Comparison of ENCODE assay signal across 20 cellular contexts in genomic region chr11:67396258-67396581, GRCh38. TPM values are rescaled to one million over a fixed set of nuclear protein-coding genes. Genes with fewer than 3 reads are reported as not detected.
DNase-seq lines count a peak whose midpoint lies in the region; ATAC-seq and TF ChIP-seq lines count a peak whose summit lies in the region.
"Had no signal": no experiment of that assay in that cellular context is flagged by ENCODE, and none has a peak within 500 bp of the region (broad histone marks: within the 10 kb centered on the region; RNA-seq: fewer than 3 reads in every experiment).

No MANE protein-coding gene starts in this region.

- H3K9ac ChIP-seq in HUES6 (ENCODE audit: low read length) (peak overlapping the region; percentile 43), trophoblast cell (ENCODE audit: low read length) (no peak overlapping the region)

- H3K27ac Mint-ChIP-seq in activated T-cell treated with anti-CD3 and anti-CD28 coated beads, Interleukin-2, amount 50 U/mL, for 72 hours = peak overlapping the region; percentile 22
- peak overlapping the region; percentile 97 for H3K27ac Mint-ChIP-seq in activated naive CD8-positive, alpha-beta T cell treated with anti-CD3 and anti-CD28 coated beads, Interleukin-2, amount 10 ng/mL, durations not matched to agents 7 days and 5 days
- no peak overlapping the region for H3K27ac Mint-ChIP-seq in neural crest cell (ENCODE audit: unreplicated experiment)

- H4K12ac ChIP-seq in trophoblast cell (ENCODE audit: low read depth, low read length) = no peak overlapping the region

- no peak overlapping the region for H2BK12ac ChIP-seq in trophoblast cell (ENCODE audit: low read length)

- H3K4me3 ChIP-seq in HUES6 (ENCODE audit: low read depth, low read length) = no peak overlapping the region
- no peak overlapping the region for H3K4me3 ChIP-seq in trophoblast cell (ENCODE audit: low read depth, low read length)
- H3K4me3 ChIP-seq in HAP-1 = no peak overlapping the region
- H3K4me3 ChIP-seq: gastrocnemius medialis, ovary, PC-9, SJSA1 had no signal

- no peak overlapping the region for H2AFZ ChIP-seq in trophoblast cell (ENCODE audit: insufficient read depth, low read length, poor library complexity)
- H2AFZ ChIP-seq: PC-9 had no signal

- no peak overlapping the region for H4K8ac ChIP-seq in trophoblast cell (ENCODE audit: low read depth, low read length)

- H3K4me1 Mint-ChIP-seq in activated T-cell treated with anti-CD3 and anti-CD28 coated beads, Interleukin-2, amount 50 U/mL, for 72 hours (ENCODE audit: low read depth) = peaks cover 60% of the 10 kb centered on the region
- H3K4me1 Mint-ChIP-seq in activated naive CD8-positive, alpha-beta T cell treated with anti-CD3 and anti-CD28 coated beads, Interleukin-2, amount 10 ng/mL, durations not matched to agents 7 days and 5 days = peaks cover 44% of the 10 kb centered on the region
- H3K4me1 Mint-ChIP-seq in neural crest cell = peaks cover 30% of the 10 kb centered on the region

- ATAC-seq in activated T-cell treated with anti-CD3 and anti-CD28 coated beads, Interleukin-2, amount 50 U/mL, for 72 hours (replicated peaks in 1 of 2) = no peak
- peak; percentile 0 for ATAC-seq in activated naive CD8-positive, alpha-beta T cell treated with anti-CD3 and anti-CD28 coated beads, Interleukin-2, amount 10 ng/mL, durations not matched to agents 7 days and 5 days (ENCODE audit: low read depth)
- ATAC-seq: gastrocnemius medialis, left colon, sciatic nerve had no signal

- intact Hi-C loops in posterior vena cava (cut with DNase I) = loop anchor here in 1 of 2 donors (5.0 kb wide), 1 partner anchor 474 kb away; no protein-coding TSS in a partner anchor

- no peak overlapping the region for H3K4me3 Mint-ChIP-seq in activated T-cell treated with anti-CD3 and anti-CD28 coated beads, Interleukin-2, amount 50 U/mL, for 72 hours
- H3K4me3 Mint-ChIP-seq in activated naive CD8-positive, alpha-beta T cell treated with anti-CD3 and anti-CD28 coated beads, Interleukin-2, amount 10 ng/mL, durations not matched to agents 7 days and 5 days = peak overlapping the region; percentile 31
- H3K4me3 Mint-ChIP-seq in neural crest cell = peak overlapping the region; percentile 72

- H3K4me1 ChIP-seq in HUES6 (ENCODE audit: control insufficient read depth, insufficient read depth, low read length) (peaks cover 31% of the 10 kb centered on the region), trophoblast cell (ENCODE audit: control insufficient read depth in 1 of 2, insufficient read depth in 2 of 2, low read length in 2 of 2) (peaks cover 16 to 19% of the 10 kb centered on the region in 2 experiments), HAP-1 (peaks cover 7% of the 10 kb centered on the region)

- H4K91ac ChIP-seq in trophoblast cell (ENCODE audit: low read depth, low read length) = no peak overlapping the region

- no peak overlapping the region for H2BK120ac ChIP-seq in trophoblast cell (ENCODE audit: insufficient read depth, low read length, poor library complexity)

- no peaks in the 10 kb centered on the region for H3K9me3 ChIP-seq in HUES6 (ENCODE audit: control insufficient read depth, insufficient read depth, low read depth, low read length)
- H3K9me3 ChIP-seq in trophoblast cell (ENCODE audit: insufficient read depth, low read depth, low read length) = no peaks in the 10 kb centered on the region
- H3K9me3 ChIP-seq in HAP-1 = no peaks in the 10 kb centered on the region
- H3K9me3 ChIP-seq: gastrocnemius medialis, ovary had no signal

- H3K14ac ChIP-seq in trophoblast cell (ENCODE audit: low read length) = no peak overlapping the region

- peaks cover 6 to 16% of the 10 kb centered on the region in 2 donors for H3K36me3 Mint-ChIP-seq in activated T-cell treated with anti-CD3 and anti-CD28 coated beads, Interleukin-2, amount 50 U/mL, for 72 hours (ENCODE audit: insufficient read depth in 2 of 2)
- H3K36me3 Mint-ChIP-seq in activated naive CD8-positive, alpha-beta T cell treated with anti-CD3 and anti-CD28 coated beads, Interleukin-2, amount 10 ng/mL, durations not matched to agents 7 days and 5 days = peaks cover 29% of the 10 kb centered on the region
- H3K36me3 Mint-ChIP-seq in neural crest cell (ENCODE audit: low read depth) = no peaks in the 10 kb centered on the region

- no peak overlapping the region for H2AK5ac ChIP-seq in trophoblast cell (ENCODE audit: low read length)

- TF ChIP-seq CTCF in neural crest cell (conservative IDR thresholded peaks at IDR 0.05) = no peak

- H3K27ac ChIP-seq in HUES6 (ENCODE audit: low read depth, low read length) = peak overlapping the region; percentile 24; the same call in 1 of the 2 replicates
- H3K27ac ChIP-seq in trophoblast cell (ENCODE audit: low read depth, low read length) = no peak overlapping the region
- H3K27ac ChIP-seq: epithelial cell of prostate, gastrocnemius medialis, ovary, PC-9, SJSA1 had no signal

- H3K27me3 ChIP-seq in HUES6 (ENCODE audit: control insufficient read depth, insufficient read depth, low read length) = no peaks in the 10 kb centered on the region
- H3K27me3 ChIP-seq in trophoblast cell (ENCODE audit: insufficient read depth, low read length) = no peaks in the 10 kb centered on the region
- H3K27me3 ChIP-seq in HAP-1 (ENCODE audit: low read depth) = no peaks in the 10 kb centered on the region
- H3K27me3 ChIP-seq: gastrocnemius medialis, ovary, SJSA1 had no signal

- WGBS in trophoblast cell (ENCODE audit: extremely low coverage, insufficient coverage, insufficient read length) = no CpG with 5 or more reads among the region's 7 CpGs

- no peaks in the 10 kb centered on the region for H3K27me3 Mint-ChIP-seq in activated T-cell treated with anti-CD3 and anti-CD28 coated beads, Interleukin-2, amount 50 U/mL, for 72 hours (ENCODE audit: low read depth)
- H3K27me3 Mint-ChIP-seq in activated naive CD8-positive, alpha-beta T cell treated with anti-CD3 and anti-CD28 coated beads, Interleukin-2, amount 10 ng/mL, durations not matched to agents 7 days and 5 days = no peaks in the 10 kb centered on the region
- H3K27me3 Mint-ChIP-seq in neural crest cell (ENCODE audit: low read depth) = peaks cover 2% of the 10 kb centered on the region

- peaks cover 9% of the 10 kb centered on the region for H3K79me1 ChIP-seq in trophoblast cell (ENCODE audit: low read length)

- H3K23ac ChIP-seq in trophoblast cell (ENCODE audit: low read length) = no peak overlapping the region

- no peak overlapping the region for H3K18ac ChIP-seq in trophoblast cell (ENCODE audit: low read length)

- in situ Hi-C loops in HAP-1 (cut with MboI; ENCODE audit: low sequenced_read_pairs) = no loop called here

- peaks cover 12% of the 10 kb centered on the region for H3K79me2 ChIP-seq in trophoblast cell (ENCODE audit: control insufficient read depth, insufficient read depth, low read length, poor library complexity)

- H3K36me3 ChIP-seq in HUES6 (ENCODE audit: control insufficient read depth, insufficient read depth, low read length) = peaks cover 55% of the 10 kb centered on the region
- H3K36me3 ChIP-seq in trophoblast cell (ENCODE audit: control insufficient read depth in 1 of 2, insufficient read depth in 2 of 2, low read length in 2 of 2) = peaks cover 50 to 59% of the 10 kb centered on the region in 2 experiments
- H3K36me3 ChIP-seq in HAP-1 (replicated peaks) = peaks cover 61% of the 10 kb centered on the region
- H3K36me3 ChIP-seq: ovary had no signal

- H3K4me2 ChIP-seq in trophoblast cell (ENCODE audit: low read length) = no peak overlapping the region
- H3K4me2 ChIP-seq: PC-9 had no signal

- no peak overlapping the region for H3K4ac ChIP-seq in trophoblast cell (ENCODE audit: low read depth, low read length)

- H3K9me3 Mint-ChIP-seq in activated T-cell treated with anti-CD3 and anti-CD28 coated beads, Interleukin-2, amount 50 U/mL, for 72 hours = no peaks in the 10 kb centered on the region
- H3K9me3 Mint-ChIP-seq in activated naive CD8-positive, alpha-beta T cell treated with anti-CD3 and anti-CD28 coated beads, Interleukin-2, amount 10 ng/mL, durations not matched to agents 7 days and 5 days = no peaks in the 10 kb centered on the region
- no peaks in the 10 kb centered on the region for H3K9me3 Mint-ChIP-seq in neural crest cell

- POLR2A ChIA-PET in activated naive CD8-positive, alpha-beta T cell treated with anti-CD3 and anti-CD28 coated beads, Interleukin-2, amount 10 ng/mL, durations not matched to agents 7 days and 5 days (lab: Charles Lee) = interaction anchor here (0.6 to 12.5 kb wide), 15 partner anchors 9 to 108 kb away, joined by 3 to 491 read pairs (median 5); partner anchors contain the start of genes CLCF1, POLD4, PTPRCAP and RPS6KB2

- no peak overlapping the region for H2BK5ac ChIP-seq in trophoblast cell (ENCODE audit: low read depth, low read length, poor library complexity)

- no peak for DNase-seq in activated T-cell treated with anti-CD3 and anti-CD28 coated beads, Interleukin-2, amount 50 U/mL, for 72 hours
- DNase-seq in activated T-cell treated with anti-CD3 and anti-CD28 coated beads, Interleukin-2, amount 50 U/mL, for 1 hour = no peak
- no peak for DNase-seq in activated naive CD8-positive, alpha-beta T cell treated with anti-CD3 and anti-CD28 coated beads, Interleukin-2, amount 10 ng/mL, durations not matched to agents 7 days and 5 days
- DNase-seq in neural crest cell (ENCODE audit: low read depth, low spot score) = no peak
- no peak for DNase-seq in trophoblast cell
- DNase-seq in HAP-1 (ENCODE audit: low spot score in 2 of 2) = no peak
- DNase-seq in posterior vena cava (ENCODE audit: low spot score) = no peak
- DNase-seq: activated CD4-positive, alpha-beta T cell treated with anti-CD3 and anti-CD28 coated beads, Interleukin-2, amount 50 U/mL, for 4 hours; activated effector memory CD4-positive, alpha-beta T cell treated with Interleukin-2 at 50 U/mL for 16 hours; gastrocnemius medialis; left colon; NCI-H1092; NCI-H2107; NCI-H69; ovary; PC-9 had no signal

RNA-seq across cellular contexts. Expression of gene RAD9A, which starts 4.4 kb away (rescaled TPM):
- 10 to 100 TPM; 36.7 to 41.2 TPM for total RNA-seq in activated T-cell treated with anti-CD3 and anti-CD28 coated beads, Interleukin-2, amount 50 U/mL, for 72 hours
- 10 to 100 TPM; 65.3 to 67.1 TPM for total RNA-seq in activated naive CD8-positive, alpha-beta T cell treated with anti-CD3 and anti-CD28 coated beads, Interleukin-2, amount 10 ng/mL, durations not matched to agents 7 days and 5 days
- total RNA-seq in neural crest cell (46.1 and 49.4 TPM in 2 replicates), posterior vena cava (10 to 100 TPM; 10.3 to 11.4 TPM)
- 13.2 and 14.2 TPM in 2 replicates for polyA plus RNA-seq in trophoblast cell (2013)

RNA-seq across cellular contexts. Expression of gene PPP1CA, which starts 5.4 kb away (rescaled TPM):
- 100 to 1,000 TPM; 211 to 244 TPM for total RNA-seq in activated T-cell treated with anti-CD3 and anti-CD28 coated beads, Interleukin-2, amount 50 U/mL, for 72 hours
- total RNA-seq in activated naive CD8-positive, alpha-beta T cell treated with anti-CD3 and anti-CD28 coated beads, Interleukin-2, amount 10 ng/mL, durations not matched to agents 7 days and 5 days = 100 to 1,000 TPM; 290 to 311 TPM
- 222 and 223 TPM in 2 replicates for total RNA-seq in neural crest cell
- 208 and 213 TPM in 2 replicates for polyA plus RNA-seq in trophoblast cell (2013)
- 10 to 100 TPM; 62.1 to 70.6 TPM for total RNA-seq in posterior vena cava

RNA-seq across cellular contexts. Expression of gene TBC1D10C, which starts 7.7 kb away (rescaled TPM):
- 100 to 1,000 TPM in 1 of 2 donors, 10 to 100 TPM in 1; 93.3 to 120 TPM for total RNA-seq in activated T-cell treated with anti-CD3 and anti-CD28 coated beads, Interleukin-2, amount 50 U/mL, for 72 hours
- total RNA-seq in activated naive CD8-positive, alpha-beta T cell treated with anti-CD3 and anti-CD28 coated beads, Interleukin-2, amount 10 ng/mL, durations not matched to agents 7 days and 5 days = 100 to 1,000 TPM; 359 to 367 TPM
- total RNA-seq in neural crest cell (0.66 and 1.8 TPM in 2 replicates), posterior vena cava (1 to 10 TPM; 2.9 to 3.4 TPM)
- 0.04 and 0.15 TPM in 2 replicates for polyA plus RNA-seq in trophoblast cell (2013)
- total RNA-seq: PC-9, SJSA1 had no signal

RNA-seq across cellular contexts. Expression of gene CARNS1, which starts 19.3 kb away (rescaled TPM):
- 1 to 10 TPM; 3.8 to 5.0 TPM for total RNA-seq in activated T-cell treated with anti-CD3 and anti-CD28 coated beads, Interleukin-2, amount 50 U/mL, for 72 hours
- total RNA-seq in activated naive CD8-positive, alpha-beta T cell treated with anti-CD3 and anti-CD28 coated beads, Interleukin-2, amount 10 ng/mL, durations not matched to agents 7 days and 5 days = 1 to 10 TPM; 5.5 to 5.6 TPM
- 0.07 and 0.12 TPM in 2 replicates for total RNA-seq in neural crest cell
- 0.03 TPM in 2 replicates for polyA plus RNA-seq in trophoblast cell (2013)
- 1 to 10 TPM; 1.4 to 1.6 TPM for total RNA-seq in posterior vena cava
- total RNA-seq: SJSA1 had no signal

RNA-seq across cellular contexts. Expression of gene CLCF1, which starts 22.8 kb away (rescaled TPM):
- total RNA-seq in activated T-cell treated with anti-CD3 and anti-CD28 coated beads, Interleukin-2, amount 50 U/mL, for 72 hours = under 1 TPM; 0.22 to 0.93 TPM
- total RNA-seq in activated naive CD8-positive, alpha-beta T cell treated with anti-CD3 and anti-CD28 coated beads, Interleukin-2, amount 10 ng/mL, durations not matched to agents 7 days and 5 days = 1 to 10 TPM; 4.3 to 4.7 TPM
- total RNA-seq in neural crest cell (0.41 and 0.68 TPM in 2 replicates), posterior vena cava (10 to 100 TPM; 10.0 to 15.2 TPM)
- polyA plus RNA-seq in trophoblast cell (2013) = 3.1 TPM in 2 replicates

Comparison
In these comparisons a context has a peak if more than half of its experiments do, and no peak if none do; other contexts are left out.
1. H3K4me3 Mint-ChIP-seq: peak in activated naive CD8-positive, alpha-beta T cell treated with anti-CD3 and anti-CD28 coated beads, Interleukin-2, amount 10 ng/mL, durations not matched to agents 7 days and 5 days (single experiment) and neural crest cell (single experiment); none in activated T-cell treated with anti-CD3 and anti-CD28 coated beads, Interleukin-2, amount 50 U/mL, for 72 hours (0 of 2).
2. RNA of gene TBC1D10C, which starts 7.7 kb away (total RNA-seq): 359 to 367 TPM in activated naive CD8-positive, alpha-beta T cell treated with anti-CD3 and anti-CD28 coated beads, Interleukin-2, amount 10 ng/mL, durations not matched to agents 7 days and 5 days and 93.3 to 120 TPM in activated T-cell treated with anti-CD3 and anti-CD28 coated beads, Interleukin-2, amount 50 U/mL, for 72 hours; 2.9 to 3.4 TPM in posterior vena cava and 0.66 to 1.8 TPM in neural crest cell; every median in the first group is over 10 times any median in the second.